ENCODE assay signal across 13 cellular contexts in the genomic region with DNA sequence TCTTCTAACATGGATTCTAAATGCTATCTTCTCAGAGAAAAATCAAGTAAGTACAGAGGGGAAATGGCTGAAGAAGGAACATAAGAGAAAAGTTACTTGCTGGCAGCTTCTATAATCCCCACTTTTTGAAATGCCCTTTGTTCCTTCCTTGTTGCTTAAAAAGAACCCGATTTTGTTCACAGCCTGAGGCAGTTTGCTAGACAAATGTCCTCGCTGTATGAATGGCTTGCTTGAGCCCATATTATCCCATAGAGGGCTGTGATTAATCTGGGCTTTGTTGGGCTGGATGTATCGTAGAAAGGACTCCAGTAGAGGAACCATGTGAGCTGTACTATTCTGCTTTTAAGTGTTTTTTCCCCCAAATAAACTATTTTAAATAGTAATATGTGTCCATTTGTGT.
DNase-seq lines count a peak whose midpoint lies in the region; ATAC-seq and TF ChIP-seq lines count a peak whose summit lies in the region.
"Had no signal": no experiment of that assay in that cellular context is flagged by ENCODE, and none has a peak within 500 bp of the region (broad histone marks: within the 10 kb centered on the region; RNA-seq: fewer than 3 reads in every experiment).

No MANE protein-coding gene starts in this region.

- H2BK120ac ChIP-seq in mesendoderm (ENCODE audit: low read depth, low read length), result no peak overlapping the region

- H4K8ac ChIP-seq in mesendoderm (ENCODE audit: low read depth, low read length), result no peak overlapping the region

- WGBS in mesendoderm (ENCODE audit: extremely low coverage, insufficient coverage, low lambda C conversion rate), result no CpG with 5 or more reads among the region's 3 CpGs

- H3K4me1 ChIP-seq in mesendoderm (ENCODE audit: control insufficient read depth, low read depth, low read length) (no peaks in the 10 kb centered on the region), BE2C (no peaks in the 10 kb centered on the region)
- H3K4me1 ChIP-seq: BLaER1 had no signal

- no peaks in the 10 kb centered on the region for H3K79me1 ChIP-seq in mesendoderm (ENCODE audit: low read length)

- H3K79me2 ChIP-seq in mesendoderm (ENCODE audit: control insufficient read depth, insufficient read depth, low read length), result no peaks in the 10 kb centered on the region

- H3K27ac ChIP-seq in mesendoderm (ENCODE audit: low read depth, low read length), result no peak overlapping the region
- H3K27ac ChIP-seq: BLaER1 had no signal

- H3K56ac ChIP-seq in mesendoderm (ENCODE audit: low read length), result no peak overlapping the region

- H3K36me3 ChIP-seq in mesendoderm (ENCODE audit: control insufficient read depth, insufficient read depth, low read length) (no peaks in the 10 kb centered on the region), BE2C (no peaks in the 10 kb centered on the region)
- H3K36me3 ChIP-seq: BLaER1 had no signal

- no peak overlapping the region for H2AK5ac ChIP-seq in mesendoderm (ENCODE audit: low read length)

- H3K4ac ChIP-seq in mesendoderm (ENCODE audit: low read depth, low read length), result no peak overlapping the region

- H3K27me3 ChIP-seq in mesendoderm (ENCODE audit: insufficient read depth, low read length, poor library complexity) (no peaks in the 10 kb centered on the region), BE2C (no peaks in the 10 kb centered on the region)

- no peak overlapping the region for H4K5ac ChIP-seq in mesendoderm (ENCODE audit: low read length)

- H2BK5ac ChIP-seq in mesendoderm (ENCODE audit: low read length), result no peak overlapping the region

- no peak overlapping the region for H3K4me2 ChIP-seq in mesendoderm (ENCODE audit: low read length)
- H3K4me2 ChIP-seq: BLaER1 had no signal

- ATAC-seq in HG03457 (IDR thresholded peaks at IDR 0.05; ENCODE audit: unreplicated experiment), result no peak

- H3K4me3 ChIP-seq in mesendoderm (ENCODE audit: low read length) (no peak overlapping the region), BE2C (ENCODE audit: low read depth, low read length) (no peak overlapping the region)
- H3K4me3 ChIP-seq: BLaER1 had no signal

- DNase-seq in COLO829 (ENCODE audit: low spot score), result peak; percentile 38
- DNase-seq in RPMI7951 (ENCODE audit: low read depth), result peak; percentile 16
- peak; percentile 67 for DNase-seq in foreskin melanocyte
- no peak for DNase-seq in mesendoderm
- DNase-seq in BE2C, result no peak
- DNase-seq: AML-193; Calu3; CD4-positive, alpha-beta memory T cell; DMS79 treated with DMSO at 0.1 percent for 48 hours; GF-D8; H9 had no signal

- no peak for TF ChIP-seq CTCF in BE2C (IDR thresholded peaks at IDR 0.05; ENCODE audit: low read depth, low read length)

- no peak overlapping the region for H3K23ac ChIP-seq in mesendoderm (ENCODE audit: low read length)

- H3K18ac ChIP-seq in mesendoderm (ENCODE audit: low read length), result no peak overlapping the region

- no peak overlapping the region for H3K9ac ChIP-seq in mesendoderm (ENCODE audit: low read length)
- H3K9ac ChIP-seq: BLaER1 had no signal

- H2BK15ac ChIP-seq in mesendoderm (replicated peaks; ENCODE audit: low read depth), result no peak overlapping the region

- H3K9me3 ChIP-seq in BE2C, result no peaks in the 10 kb centered on the region
- H3K9me3 ChIP-seq: BLaER1 had no signal

Comparison
In these comparisons a context has a peak if more than half of its experiments do, and no peak if none do; other contexts are left out.
1. DNase-seq: peak in COLO829 (single experiment), RPMI7951 (single experiment) and foreskin melanocyte (single experiment); none in mesendoderm (single experiment) and BE2C (single experiment).